ENCODE assay signal across 9 cellular contexts in the genomic region with DNA sequence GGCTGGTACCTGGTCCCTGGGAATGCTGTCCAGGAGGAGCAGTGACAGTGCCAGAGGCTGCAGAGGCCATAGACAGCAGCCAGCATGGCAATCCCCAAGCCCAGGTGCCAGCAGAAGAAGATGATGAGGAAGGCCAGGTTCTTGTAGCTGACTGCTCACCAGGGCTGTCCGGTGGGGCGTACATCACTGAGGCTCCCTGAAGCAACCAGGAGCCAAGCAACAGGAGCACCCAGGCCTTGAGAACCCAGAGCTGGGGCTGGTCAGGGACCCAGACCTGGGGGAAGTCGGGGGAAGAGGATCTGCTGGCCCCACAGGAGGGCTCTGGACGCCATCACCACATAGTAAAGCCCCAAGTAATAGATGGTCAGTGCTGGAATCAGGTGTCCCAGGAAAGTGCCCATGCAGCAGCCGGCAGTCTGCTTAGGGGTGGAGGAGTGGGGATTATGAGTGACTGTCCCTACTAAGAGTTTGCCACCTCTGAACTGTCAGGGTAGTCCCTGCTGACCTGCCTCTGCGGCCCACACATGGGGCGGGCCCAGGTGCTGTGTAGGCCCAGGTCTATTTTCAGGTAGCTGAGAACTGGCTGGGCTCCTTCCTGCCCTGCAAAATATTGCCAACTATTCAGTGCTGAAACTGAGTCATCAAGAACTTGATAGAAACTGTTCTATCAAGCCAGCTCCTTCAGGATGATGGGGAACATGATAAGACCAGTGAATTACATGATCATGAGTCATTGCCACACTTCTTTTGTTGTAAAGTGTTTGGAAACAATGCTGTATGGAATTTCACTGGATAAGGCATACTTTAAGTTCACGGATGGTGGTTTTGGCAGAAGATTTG.
DNase-seq lines count a peak whose midpoint lies in the region; ATAC-seq and TF ChIP-seq lines count a peak whose summit lies in the region.
"Had no signal": no experiment of that assay in that cellular context is flagged by ENCODE, and none has a peak within 500 bp of the region (broad histone marks: within the 10 kb centered on the region; RNA-seq: fewer than 3 reads in every experiment).

No MANE protein-coding gene starts in this region.

- no peaks in the 10 kb centered on the region for H3K9me3 Mint-ChIP-seq in CD8-positive, alpha-beta T cell

- ATAC-seq in HG02571 (IDR thresholded peaks at IDR 0.05; ENCODE audit: unreplicated experiment): no peak
- no peak for ATAC-seq in CD8-positive, alpha-beta T cell

- POLR2A ChIA-PET in CD8-positive, alpha-beta T cell (lab: Charles Lee): no interaction called here

- no peaks in the 10 kb centered on the region for H3K4me1 Mint-ChIP-seq in CD8-positive, alpha-beta T cell (ENCODE audit: low read depth)

- intact Hi-C loops in CD8-positive, alpha-beta T cell (cut with DNase I, micrococcal nuclease): no loop called here

- peak overlapping the region; percentile 29 for H3K27ac ChIP-seq in C4-2B
- peak overlapping the region; percentile 32 for H3K27ac ChIP-seq in epithelial cell of prostate
- no peak overlapping the region for H3K27ac ChIP-seq in CD8-positive, alpha-beta T cell (ENCODE audit: low read depth, low read length)

- no peaks in the 10 kb centered on the region for H3K36me3 ChIP-seq in CD8-positive, alpha-beta T cell (ENCODE audit: insufficient read depth, low read length)

- H3K36me3 Mint-ChIP-seq in CD8-positive, alpha-beta T cell: no peaks in the 10 kb centered on the region

- CTCF ChIA-PET in CD8-positive, alpha-beta T cell (lab: Charles Lee): no interaction called here

- no peak overlapping the region for H3K4me3 Mint-ChIP-seq in CD8-positive, alpha-beta T cell

- H3K4me3 ChIP-seq in CD8-positive, alpha-beta T cell (ENCODE audit: low read depth, low read length): no peak overlapping the region

- no peaks in the 10 kb centered on the region for H3K9me3 ChIP-seq in CD8-positive, alpha-beta T cell (ENCODE audit: low read length)

- H3K4me1 ChIP-seq in CD8-positive, alpha-beta T cell (ENCODE audit: insufficient read depth, low read length): no peaks in the 10 kb centered on the region

- H3K27me3 ChIP-seq in CD8-positive, alpha-beta T cell (ENCODE audit: insufficient read depth, low read length): no peaks in the 10 kb centered on the region

- no peak overlapping the region for H3K27ac Mint-ChIP-seq in CD8-positive, alpha-beta T cell

- no peak for TF ChIP-seq CTCF in C4-2B (conservative IDR thresholded peaks at IDR 0.05)
- TF ChIP-seq CTCF in CD8-positive, alpha-beta T cell (IDR thresholded peaks at IDR 0.05): no peak

- H3K27me3 Mint-ChIP-seq in CD8-positive, alpha-beta T cell (ENCODE audit: low read depth): peaks cover 2% of the 10 kb centered on the region

- DNase-seq in LoVo (ENCODE audit: low spot score) (peak; percentile 70), epithelial cell of prostate (ENCODE audit: low read depth, low spot score) (peak; percentile 90), non-pigmented ciliary epithelial cell (ENCODE audit: low read depth) (peak; percentile 88), SHP77 treated with DMSO at 0.1 percent for 48 hours (lab: John Stamatoyannopoulos, UW) (no peak), cortex of kidney (lab: John Stamatoyannopoulos, UW) (no peak)
- DNase-seq in CD8-positive, alpha-beta T cell: no peak
- DNase-seq: cerebellar nuclear complex had no signal

Comparison
In these comparisons a context has a peak if more than half of its experiments do, and no peak if none do; other contexts are left out.
1. DNase-seq: peak in LoVo (single experiment), epithelial cell of prostate (single experiment) and non-pigmented ciliary epithelial cell (single experiment); none in SHP77 treated with DMSO at 0.1 percent for 48 hours (single experiment), CD8-positive, alpha-beta T cell (0 of 7) and cortex of kidney (single experiment).